9 cellular contexts compared by ENCODE assay signal in genomic region chr5:132266031-132266835, GRCh38. TPM values are rescaled to one million over a fixed set of nuclear protein-coding genes. Genes with fewer than 3 reads are reported as not detected.
DNase-seq lines count a peak whose midpoint lies in the region; ATAC-seq, FAIRE-seq and TF ChIP-seq lines count a peak whose summit lies in the region.
"Had no signal": no experiment of that assay in that cellular context is flagged by ENCODE, and none has a peak within 500 bp of the region (broad histone marks: within the 10 kb centered on the region; RNA-seq: fewer than 3 reads in every experiment).

No MANE protein-coding gene starts in this region.

- peaks cover 0 to 16% of the 10 kb centered on the region in 2 donors for H3K36me3 ChIP-seq in kidney (ENCODE audit: control insufficient read depth in 1 of 2, insufficient read depth in 2 of 2, low read length in 2 of 2)
- H3K36me3 ChIP-seq in prostate gland, result no peaks in the 10 kb centered on the region

- FAIRE-seq in kidney (lab: Jason Lieb, UNC), result no peak

- TF ChIP-seq POLR2A in prostate gland (IDR thresholded peaks at IDR 0.05), result peak; percentile 6

- peak overlapping the region in 1 of 2 donors; percentile 36 for H3K9ac ChIP-seq in kidney (ENCODE audit: low read length in 2 of 2)

- intact Hi-C loops in kidney (cut with DNase I), result no loop called here
- intact Hi-C loops in prostate gland (cut with DNase I), result loop anchor here (10.0 kb wide), 1 partner anchor 631 kb away; the partner anchor contains the start of gene RAPGEF6

- no peak for ATAC-seq in HG03280 (IDR thresholded peaks at IDR 0.05; ENCODE audit: unreplicated experiment)
- ATAC-seq in HG02588 (IDR thresholded peaks at IDR 0.05; ENCODE audit: unreplicated experiment), result no peak
- no peak for ATAC-seq in HG03439 (IDR thresholded peaks at IDR 0.05; ENCODE audit: unreplicated experiment)

- TF ChIP-seq CTCF in kidney (IDR thresholded peaks at IDR 0.05; ENCODE audit: borderline replicate concordance, extremely low read depth, insufficient read depth), result no peak
- TF ChIP-seq CTCF in prostate gland (IDR thresholded peaks at IDR 0.05), result no peak

- H3K4me3 ChIP-seq in kidney (ENCODE audit: low read length in 2 of 2), result no peak overlapping the region
- no peak overlapping the region for H3K4me3 ChIP-seq in prostate gland

- H3K9me3 ChIP-seq in kidney (ENCODE audit: control insufficient read depth in 1 of 2, low read length in 2 of 2), result no peaks in the 10 kb centered on the region
- H3K9me3 ChIP-seq in prostate gland, result no peaks in the 10 kb centered on the region

- H3K27ac ChIP-seq in angular gyrus (ENCODE audit: low read depth, low read length), result peak overlapping the region; percentile 19
- H3K27ac ChIP-seq in kidney (ENCODE audit: low read depth in 2 of 2, low read length in 2 of 2), result no peak overlapping the region
- peak overlapping the region; percentile 63 to 86 for H3K27ac ChIP-seq in prostate gland
- H3K27ac ChIP-seq: C4-2B had no signal

- peaks cover 10 to 29% of the 10 kb centered on the region in 2 donors for H3K4me1 ChIP-seq in kidney (ENCODE audit: control insufficient read depth in 1 of 2, insufficient read depth in 1 of 2, low read depth in 1 of 2, low read length in 2 of 2)
- H3K4me1 ChIP-seq in prostate gland (replicated peaks), result peaks cover 20% of the 10 kb centered on the region

- H3K27me3 ChIP-seq in prostate gland (replicated peaks; ENCODE audit: insufficient read depth), result no peaks in the 10 kb centered on the region

- DNase-seq in EL (peak; percentile 26), kidney (peak; percentile 59), prostate gland (ENCODE audit: low spot score) (no peak), pons (ENCODE audit: low spot score) (no peak)

- WGBS in prostate gland, result 72% methylated on average over 7 of the region's 7 CpGs

RNA-seq across cellular contexts. Expression of gene PDLIM4, which starts 8.7 kb away (rescaled TPM):
- 47.0 TPM for total RNA-seq in kidney
- 31.6 TPM for polyA plus RNA-seq in kidney (ENCODE audit: insufficient read depth, low read depth, low replicate concordance)
- total RNA-seq in prostate gland, result 10 to 100 TPM; 35.9 to 50.2 TPM

RNA-seq across cellular contexts. Expression of gene SLC22A4, which starts 28.0 kb away (rescaled TPM):
- total RNA-seq in kidney (2.4 TPM), prostate gland (1 to 10 TPM; 5.5 to 8.2 TPM)
- polyA plus RNA-seq in kidney (ENCODE audit: insufficient read depth, low read depth, low replicate concordance), result 7.6 TPM

RNA-seq across cellular contexts. Expression of gene P4HA2, which starts 38.6 kb away (rescaled TPM):
- total RNA-seq in kidney (32.5 TPM), prostate gland (10 to 100 TPM; 16.8 to 18.0 TPM)
- 54.1 TPM for polyA plus RNA-seq in kidney (ENCODE audit: insufficient read depth, low read depth, low replicate concordance)

Comparison
In these comparisons a context has a peak if more than half of its experiments do, and no peak if none do; other contexts are left out.
1. DNase-seq: peak in EL (single experiment) and kidney (single experiment); none in prostate gland (single experiment) and pons (single experiment).
2. H3K27ac ChIP-seq: peak in angular gyrus (single experiment) and prostate gland (2 of 2); none in kidney (0 of 2).